16 cellular contexts compared by ENCODE assay signal in the genomic region with DNA sequence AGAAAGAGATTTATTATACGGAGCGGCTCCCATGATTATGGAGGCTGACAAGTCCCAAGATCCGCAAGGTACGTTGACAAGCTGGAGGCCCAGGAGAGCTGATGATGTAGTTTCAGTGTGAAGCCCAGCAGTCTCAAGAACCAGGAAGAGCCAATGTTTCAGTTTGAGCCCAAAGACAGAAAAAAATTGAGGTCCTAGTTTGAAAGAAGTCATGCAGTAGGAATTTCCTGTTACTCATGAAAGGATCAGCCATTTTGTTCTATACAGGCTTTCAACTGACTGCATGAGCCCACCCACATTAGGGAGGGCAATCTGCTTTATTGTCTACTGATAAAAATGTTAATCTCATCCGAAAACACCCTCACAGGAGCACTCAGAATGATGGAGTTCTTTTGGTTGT. TPM values are rescaled to one million over a fixed set of nuclear protein-coding genes. Genes with fewer than 3 reads are reported as not detected.
DNase-seq lines count a peak whose midpoint lies in the region; ATAC-seq and TF ChIP-seq lines count a peak whose summit lies in the region.
"Had no signal": no experiment of that assay in that cellular context is flagged by ENCODE, and none has a peak within 500 bp of the region (broad histone marks: within the 10 kb centered on the region; RNA-seq: fewer than 3 reads in every experiment).

No MANE protein-coding gene starts in this region.

- no peaks in the 10 kb centered on the region for H3K36me3 Mint-ChIP-seq in activated CD8-positive, alpha-beta T cell treated with anti-CD3 and anti-CD28 coated beads for 36 hours (ENCODE audit: low read depth)
- H3K36me3 Mint-ChIP-seq: activated CD8-positive, alpha-beta memory T cell treated with anti-CD3 and anti-CD28 coated beads, Interleukin-2, amount 10 ng/mL, durations not matched to agents 7 days and 5 days; immature natural killer cell had no signal

- no peak for TF ChIP-seq CTCF in cardiac fibroblast (IDR thresholded peaks at IDR 0.05; ENCODE audit: low read depth, low read length)
- TF ChIP-seq CTCF in activated CD8-positive, alpha-beta T cell treated with anti-CD3 and anti-CD28 coated beads for 36 hours (IDR thresholded peaks at IDR 0.05) = no peak

- H3K4me1 Mint-ChIP-seq in activated CD8-positive, alpha-beta T cell treated with anti-CD3 and anti-CD28 coated beads for 36 hours (ENCODE audit: low read depth) = no peaks in the 10 kb centered on the region
- H3K4me1 Mint-ChIP-seq: immature natural killer cell had no signal

- no peaks in the 10 kb centered on the region for H3K4me1 ChIP-seq in SJCRH30
- H3K4me1 ChIP-seq: upper lobe of left lung had no signal

- POLR2A ChIA-PET in activated CD8-positive, alpha-beta T cell treated with anti-CD3 and anti-CD28 coated beads for 36 hours (lab: Charles Lee) = no interaction called here
- POLR2A ChIA-PET in HEK293T (lab: Yijun Ruan, JAX) = no interaction called here

- no peaks in the 10 kb centered on the region for H3K9me3 ChIP-seq in SJCRH30 (replicated peaks)

- H3K9me3 Mint-ChIP-seq in activated CD8-positive, alpha-beta T cell treated with anti-CD3 and anti-CD28 coated beads for 36 hours = peaks cover 8% of the 10 kb centered on the region
- H3K9me3 Mint-ChIP-seq: immature natural killer cell had no signal

- no peak overlapping the region for H3K4me3 Mint-ChIP-seq in activated CD8-positive, alpha-beta T cell treated with anti-CD3 and anti-CD28 coated beads for 36 hours
- H3K4me3 Mint-ChIP-seq: activated CD8-positive, alpha-beta memory T cell treated with anti-CD3 and anti-CD28 coated beads, Interleukin-2, amount 10 ng/mL, durations not matched to agents 7 days and 5 days; immature natural killer cell; nephron had no signal

- in situ Hi-C loops in ACHN (cut with HindIII; ENCODE audit: low pct_ligation_motif_present, low pct_unique_long_range_greater_than_20kb, low sequenced_read_pairs) = no loop called here

- no peaks in the 10 kb centered on the region for H3K36me3 ChIP-seq in SJCRH30
- H3K36me3 ChIP-seq: upper lobe of left lung had no signal

- no peak overlapping the region for H3K27ac Mint-ChIP-seq in activated CD8-positive, alpha-beta T cell treated with anti-CD3 and anti-CD28 coated beads for 36 hours
- H3K27ac Mint-ChIP-seq: activated CD8-positive, alpha-beta memory T cell treated with anti-CD3 and anti-CD28 coated beads, Interleukin-2, amount 10 ng/mL, durations not matched to agents 7 days and 5 days; immature natural killer cell; nephron had no signal

- no peak for ATAC-seq in activated CD8-positive, alpha-beta T cell treated with anti-CD3 and anti-CD28 coated beads for 36 hours
- ATAC-seq: activated CD8-positive, alpha-beta memory T cell treated with anti-CD3 and anti-CD28 coated beads, Interleukin-2, amount 10 ng/mL, durations not matched to agents 7 days and 5 days had no signal

- DNase-seq in ACHN = peak; percentile 23
- peak; percentile 87 for DNase-seq in LHCN-M2 (ENCODE audit: low read depth)
- peak; percentile 86 to 94 for DNase-seq in cardiac fibroblast (ENCODE audit: low read depth in 2 of 2)
- DNase-seq in kidney tubule cell (ENCODE audit: low spot score) = peak; percentile 78
- no peak for DNase-seq in DMS 273 treated with DMSO at 0.1 percent for 48 hours (lab: John Stamatoyannopoulos, UW)
- no peak for DNase-seq in activated CD8-positive, alpha-beta T cell treated with anti-CD3 and anti-CD28 coated beads for 36 hours
- no peak for DNase-seq in HEK293T (ENCODE audit: extremely low spot score)
- DNase-seq in SJCRH30 = no peak
- DNase-seq: activated CD8-positive, alpha-beta memory T cell treated with anti-CD3 and anti-CD28 coated beads, Interleukin-2, amount 10 ng/mL, durations not matched to agents 7 days and 5 days; GF-D8; immature natural killer cell; MV-4-11; NCI-H446; RPMI8226; upper lobe of left lung had no signal

- intact Hi-C loops in activated CD8-positive, alpha-beta T cell treated with anti-CD3 and anti-CD28 coated beads for 36 hours (cut with micrococcal nuclease) = no loop called here

- H3K27me3 ChIP-seq in SJCRH30 = no peaks in the 10 kb centered on the region
- H3K27me3 ChIP-seq: upper lobe of left lung had no signal

- CTCF ChIA-PET in activated CD8-positive, alpha-beta T cell treated with anti-CD3 and anti-CD28 coated beads for 36 hours (lab: Charles Lee) = no interaction called here
- CTCF ChIA-PET in HEK293T (lab: Yijun Ruan, JAX) = no interaction called here

- H3K27ac ChIP-seq in SJCRH30 = no peak overlapping the region
- H3K27ac ChIP-seq: upper lobe of left lung had no signal

- peaks cover 5% of the 10 kb centered on the region for H3K27me3 Mint-ChIP-seq in activated CD8-positive, alpha-beta T cell treated with anti-CD3 and anti-CD28 coated beads for 36 hours

- H3K4me3 ChIP-seq in cardiac fibroblast (replicated peaks in 1 of 2; ENCODE audit: low read depth in 2 of 2, low read length in 2 of 2) (no peak overlapping the region), SJCRH30 (no peak overlapping the region)
- H3K4me3 ChIP-seq: upper lobe of left lung had no signal

TF ChIP-seq in HEK293T, 16 proteins besides CTCF, POLR2A, EP300 and RAD21:
- no peak for TF ChIP-seq FOXA1 (IDR thresholded peaks at IDR 0.05)
- no peak for TF ChIP-seq TARDBP (IDR thresholded peaks at IDR 0.05)

RNA-seq across cellular contexts. Expression of gene CCDC71L, which starts 51.5 kb away (rescaled TPM):
- 44.4 and 54.9 TPM in 2 replicates for total RNA-seq in LHCN-M2 (2014; rRNA removed)
- polyA plus RNA-seq in LHCN-M2 (2012) = 26.7 TPM
- total RNA-seq in activated CD8-positive, alpha-beta T cell treated with anti-CD3 and anti-CD28 coated beads for 36 hours = 10 to 100 TPM; 18.2 to 20.9 TPM
- total RNA-seq in SJCRH30 (2014; rRNA removed; shearing (Covaris generic)) = 7.1 and 7.9 TPM in 2 replicates

Comparison
In these comparisons a context has a peak if more than half of its experiments do, and no peak if none do; other contexts are left out.
1. DNase-seq: peak in ACHN (single experiment), LHCN-M2 (single experiment), cardiac fibroblast (2 of 2) and kidney tubule cell (single experiment); none in DMS 273 treated with DMSO at 0.1 percent for 48 hours (single experiment), activated CD8-positive, alpha-beta T cell treated with anti-CD3 and anti-CD28 coated beads for 36 hours (single experiment), HEK293T (single experiment) and SJCRH30 (0 of 2).